ENCODE assay signal across 8 cellular contexts in the genomic region with DNA sequence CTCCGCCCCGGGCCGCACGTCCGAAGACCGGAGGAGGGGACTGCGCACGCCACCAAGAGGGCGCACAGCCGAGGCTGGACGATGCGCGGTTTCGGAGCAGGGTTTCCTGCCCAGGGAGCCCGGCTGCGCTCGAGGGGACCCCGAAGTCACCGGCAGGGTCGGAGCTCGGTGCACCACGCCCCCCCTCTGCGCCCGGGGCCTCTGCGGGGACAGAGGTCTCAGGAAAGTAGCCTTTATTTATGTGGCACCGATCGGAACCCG.
A peak's percentile ranks its signal among the peaks of the same experiment; 100 is the strongest.
DNase-seq lines count a peak whose midpoint lies in the region; ATAC-seq, FAIRE-seq and TF ChIP-seq lines count a peak whose summit lies in the region.

No MANE protein-coding gene starts in this region.

- no peak for TF ChIP-seq CTCF in Caco-2 (IDR thresholded peaks at IDR 0.05; ENCODE audit: insufficient read depth in 1 of 2, low read depth in 1 of 2, low read length in 1 of 2, severe bottlenecking in 1 of 2, unreplicated experiment in 1 of 2)

- no peak overlapping the region for H3K27ac Mint-ChIP-seq in Caco-2 (ENCODE audit: unreplicated experiment)

- H3K36me3 ChIP-seq in Caco-2 (ENCODE audit: control insufficient read depth, insufficient read depth, low read length): no peaks in the 10 kb centered on the region

- ATAC-seq in GM21717 (IDR thresholded peaks at IDR 0.05; ENCODE audit: unreplicated experiment) (peak; percentile 15), right cardiac atrium (peak in 1 of 2 donors; percentile 42), HG02870 (IDR thresholded peaks at IDR 0.05; ENCODE audit: unreplicated experiment) (no peak)

- H3K36me3 Mint-ChIP-seq in Caco-2 (ENCODE audit: insufficient read depth, unreplicated experiment): peaks cover 8% of the 10 kb centered on the region

- peak overlapping the region; percentile 96 for H3K4me3 ChIP-seq in Caco-2 (ENCODE audit: low read depth, low read length)
- peak overlapping the region; percentile 99 for H3K4me3 ChIP-seq in right cardiac atrium (ENCODE audit: low read length)
- H3K4me3 ChIP-seq in skin epidermis: peak overlapping the region; percentile 57 to 89 (median 72)

- H3K27me3 ChIP-seq in Caco-2 (replicated peaks; ENCODE audit: control insufficient read depth, insufficient read depth, low read length) (no peaks in the 10 kb centered on the region), right cardiac atrium (ENCODE audit: control insufficient read depth, insufficient read depth) (no peaks in the 10 kb centered on the region)

- peaks cover 14% of the 10 kb centered on the region for H3K4me1 Mint-ChIP-seq in Caco-2 (ENCODE audit: low read depth, unreplicated experiment)

- H3K27me3 Mint-ChIP-seq in Caco-2 (ENCODE audit: insufficient read depth, unreplicated experiment): no peaks in the 10 kb centered on the region

- peak overlapping the region; percentile 98 for H3K4me3 Mint-ChIP-seq in Caco-2 (ENCODE audit: unreplicated experiment)

- H3K4me1 ChIP-seq in Caco-2: peaks cover 14% of the 10 kb centered on the region
- peaks cover 4% of the 10 kb centered on the region for H3K4me1 ChIP-seq in right cardiac atrium (ENCODE audit: control insufficient read depth, insufficient read depth, low read length)

- FAIRE-seq in urothelium cell line (lab: Jason Lieb, UNC): no peak

- no TSS peak for BruUV-seq in Caco-2 (replicated peaks; lab: Mats Ljungman, UMichigan)

- DNase-seq in Caco-2 (no peak), NAMALWA (ENCODE audit: low spot score) (peak; percentile 65), right cardiac atrium (peak; percentile 35 to 82 (median 76)), urothelium cell line (ENCODE audit: low spot score) (no peak)
- DNase-seq in activated T-helper 9 cell treated with anti-CD3 and anti-CD28 coated beads, Interleukin-2, amount 50 U/mL, for 16 hours (ENCODE audit: low read depth): peak; percentile 26

- under 1% methylated on average over 28 of the region's 28 CpGs for WGBS in right cardiac atrium

- CTCF ChIA-PET in Caco-2 (lab: Charles Lee): no interaction called here

- H3K9me3 ChIP-seq in Caco-2: no peaks in the 10 kb centered on the region
- no peaks in the 10 kb centered on the region for H3K9me3 ChIP-seq in right cardiac atrium (ENCODE audit: control insufficient read depth, low read length)

- intact Hi-C loops in Caco-2 (cut with micrococcal nuclease; ENCODE audit: unreplicated experiment) (loop anchor here (1.0 to 5.0 kb wide), 4 partner anchors 44 to 180 kb away; a partner anchor contains a TSS), right cardiac atrium (cut with DNase I) (no loop called here)

- H3K9me3 Mint-ChIP-seq in Caco-2 (ENCODE audit: unreplicated experiment): no peaks in the 10 kb centered on the region

- H3K27ac ChIP-seq in right cardiac atrium (ENCODE audit: low read length): peak overlapping the region; percentile 79
- peak overlapping the region; percentile 84 to 97 (median 94) for H3K27ac ChIP-seq in skin epidermis

- POLR2A ChIA-PET in Caco-2 (lab: Charles Lee): interaction anchor here (0.8 kb wide), 1 partner anchor 109 kb away, joined by 3 read pairs; a partner anchor contains a TSS

Comparison
In these comparisons a context has a peak if more than half of its experiments do, and no peak if none do; other contexts are left out.
1. DNase-seq: peak in NAMALWA (single experiment), activated T-helper 9 cell treated with anti-CD3 and anti-CD28 coated beads, Interleukin-2, amount 50 U/mL, for 16 hours (single experiment) and right cardiac atrium (3 of 3); none in Caco-2 (0 of 2) and urothelium cell line (single experiment).
2. Peak in every context shown above with its lines, with median percentiles within 50 percentile points of each other: H3K4me3 ChIP-seq.